In the genomic region with DNA sequence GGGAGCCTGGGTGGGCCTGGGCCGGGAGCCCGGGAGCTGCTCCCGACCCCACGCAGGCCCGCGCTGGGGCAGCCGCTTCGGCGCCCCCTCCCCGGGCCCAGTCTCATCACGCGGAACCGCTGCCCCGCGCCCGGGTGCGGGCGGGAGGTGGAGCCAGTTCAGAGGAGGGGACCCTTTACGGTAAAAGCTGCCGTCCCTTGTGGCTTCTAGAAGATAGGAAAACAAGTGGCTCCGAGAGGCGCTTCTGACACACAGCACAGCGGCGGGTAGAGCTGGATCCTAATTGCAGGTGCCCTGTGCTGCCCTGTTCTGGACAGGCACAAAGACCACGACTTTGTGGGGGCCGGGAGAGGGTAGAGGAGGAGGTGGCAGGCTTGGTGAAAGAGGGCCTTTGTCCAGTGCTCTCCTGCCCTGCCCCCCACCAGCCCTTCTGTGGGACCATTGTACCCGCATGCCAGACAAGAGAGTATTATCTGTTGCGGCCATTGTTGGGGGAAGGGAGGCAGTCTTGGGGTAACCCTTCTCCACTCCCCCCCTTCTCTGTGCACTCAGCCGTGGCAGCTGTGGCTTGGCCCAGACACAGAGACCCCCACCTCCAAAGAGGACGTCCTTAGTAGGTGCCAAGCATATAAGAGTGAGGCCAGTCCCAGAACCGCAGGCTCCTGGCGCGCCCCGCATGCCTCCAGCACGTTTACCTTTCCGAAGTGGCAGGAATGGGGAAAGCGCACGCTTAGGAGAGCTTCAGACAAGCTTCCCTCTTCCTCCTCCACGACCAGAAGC, we compare ENCODE assay signal across 8 cellular contexts. TPM values are rescaled to one million over a fixed set of nuclear protein-coding genes. Genes with fewer than 3 reads are reported as not detected.
DNase-seq lines count a peak whose midpoint lies in the region; ATAC-seq and TF ChIP-seq lines count a peak whose summit lies in the region.

No MANE protein-coding gene starts in this region.

- H3K4me1 ChIP-seq in IMR-90 (ENCODE audit: control insufficient read depth, insufficient read depth, low read length) (peaks cover 11% of the 10 kb centered on the region), esophagus (ENCODE audit: control insufficient read depth in 2 of 2, insufficient read depth in 2 of 2, low read length in 1 of 2) (peaks cover 10 to 22% of the 10 kb centered on the region in 2 donors), upper lobe of left lung (peaks cover 17 to 51% (median 32%) of the 10 kb centered on the region in 4 donors)

- DNase-seq in NCI-H510A treated with DMSO at 0.1 percent for 48 hours (lab: John Stamatoyannopoulos, UW) (peak; percentile 16), NCI-H510A (lab: John Stamatoyannopoulos, UW) (no peak), IMR-90 (no peak), upper lobe of left lung (peak; percentile 33 to 90)
- peak; percentile 59 for DNase-seq in activated CD8-positive, alpha-beta T cell treated with anti-CD3 and anti-CD28 coated beads for 36 hours

- H4K20me1 ChIP-seq in IMR-90 (ENCODE audit: insufficient read depth, low read length): peaks cover 22% of the 10 kb centered on the region

- H3K27me3 Mint-ChIP-seq in activated CD8-positive, alpha-beta T cell treated with anti-CD3 and anti-CD28 coated beads for 36 hours: no peaks in the 10 kb centered on the region
- no peaks in the 10 kb centered on the region for H3K27me3 Mint-ChIP-seq in nephron (ENCODE audit: low read depth)

- dilution Hi-C loops in IMR-90 (cut with HindIII; ENCODE audit: low sequenced_read_pairs, unreplicated experiment): no loop called here

- no peak for TF ChIP-seq EP300 in upper lobe of left lung (IDR thresholded peaks at IDR 0.05)

- peak overlapping the region; percentile 50; the same call in 1 of the 2 replicates for H3K56ac ChIP-seq in IMR-90 (ENCODE audit: extremely low read depth, insufficient read depth, low read length)

- no TSS peak for BruUV-seq in IMR-90 (replicated peaks; lab: Mats Ljungman, UMichigan)

- peak overlapping the region; percentile 20 for H2BK5ac ChIP-seq in IMR-90 (ENCODE audit: low read depth, low read length, poor library complexity, severe bottlenecking)

- peak overlapping the region; percentile 71 for H3K4ac ChIP-seq in IMR-90 (ENCODE audit: low read depth, low read length)

- peak overlapping the region; percentile 91 for H3K4me2 ChIP-seq in IMR-90 (ENCODE audit: low read depth, low read length)

- TF ChIP-seq CTCF in IMR-90 (conservative IDR thresholded peaks at IDR 0.05; ENCODE audit: low read depth, low read length): no peak
- TF ChIP-seq CTCF in activated CD8-positive, alpha-beta T cell treated with anti-CD3 and anti-CD28 coated beads for 36 hours (IDR thresholded peaks at IDR 0.05): no peak
- no peak for TF ChIP-seq CTCF in nephron (IDR thresholded peaks at IDR 0.05; ENCODE audit: unreplicated experiment in 3 of 3)
- no peak for TF ChIP-seq CTCF in upper lobe of left lung (IDR thresholded peaks at IDR 0.05)

- peak overlapping the region; percentile 84 for H3K9ac ChIP-seq in IMR-90 (ENCODE audit: low read depth, low read length)

- peaks cover 14% of the 10 kb centered on the region for H3K36me3 Mint-ChIP-seq in activated CD8-positive, alpha-beta T cell treated with anti-CD3 and anti-CD28 coated beads for 36 hours (ENCODE audit: low read depth)
- H3K36me3 Mint-ChIP-seq in nephron (ENCODE audit: low read depth): peaks cover 30% of the 10 kb centered on the region

- H4K91ac ChIP-seq in IMR-90 (ENCODE audit: insufficient read depth, low read depth, low read length): peak overlapping the region; percentile 81

- peak overlapping the region; percentile 94 for H3K4me3 ChIP-seq in IMR-90 (ENCODE audit: insufficient read depth, low read depth, low read length)
- peak overlapping the region; percentile 68 to 92 for H3K4me3 ChIP-seq in esophagus (ENCODE audit: low read depth in 1 of 2, low read length in 2 of 2)
- peak overlapping the region; percentile 62 to 92 (median 73) for H3K4me3 ChIP-seq in upper lobe of left lung

- 0 out of 3 replicates have a peak overlapping the region, but pooled peaks have one; percentile 26 for H2BK15ac ChIP-seq in IMR-90 (ENCODE audit: low read depth, low read length)

- peaks cover 24 to 50% of the 10 kb centered on the region in 2 experiments for H3K79me1 ChIP-seq in IMR-90 (ENCODE audit: low read depth in 1 of 2, low read length in 2 of 2)

- H3K27me3 ChIP-seq in IMR-90 (ENCODE audit: control insufficient read depth, insufficient read depth, low read length): no peaks in the 10 kb centered on the region
- H3K27me3 ChIP-seq in esophagus (ENCODE audit: control insufficient read depth in 1 of 2, insufficient read depth in 2 of 2, low read length in 2 of 2): no peaks in the 10 kb centered on the region
- H3K27me3 ChIP-seq in upper lobe of left lung: no peaks in the 10 kb centered on the region

- H3K9me1 ChIP-seq in IMR-90 (ENCODE audit: insufficient read depth, low read length): peaks cover 16% of the 10 kb centered on the region

- CTCF ChIA-PET in IMR-90 (lab: Yijun Ruan, JAX): interaction anchor here (1.6 kb wide), 1 partner anchor 134 kb away, joined by 7 read pairs; no protein-coding TSS in a partner anchor
- CTCF ChIA-PET in activated CD8-positive, alpha-beta T cell treated with anti-CD3 and anti-CD28 coated beads for 36 hours (lab: Charles Lee): interaction anchor here (1.4 to 3.7 kb wide), 2 partner anchors 9 to 50 kb away, joined by 3 to 13 read pairs; a partner anchor contains a TSS

- peak overlapping the region; percentile 21 for H3K18ac ChIP-seq in IMR-90 (ENCODE audit: low read depth, low read length)

- no peak overlapping the region for H2BK20ac ChIP-seq in IMR-90 (ENCODE audit: low read depth, low read length)

- H3K9me3 ChIP-seq in IMR-90 (ENCODE audit: control insufficient read depth, insufficient read depth, low read length) (no peaks in the 10 kb centered on the region), esophagus (ENCODE audit: control insufficient read depth in 2 of 2, insufficient read depth in 1 of 2, low read depth in 1 of 2, low read length in 1 of 2) (no peaks in the 10 kb centered on the region), upper lobe of left lung (no peaks in the 10 kb centered on the region)

- intact Hi-C loops in IMR-90 (cut with micrococcal nuclease): no loop called here
- intact Hi-C loops in activated CD8-positive, alpha-beta T cell treated with anti-CD3 and anti-CD28 coated beads for 36 hours (cut with micrococcal nuclease): no loop called here

- H3K27ac Mint-ChIP-seq in activated CD8-positive, alpha-beta T cell treated with anti-CD3 and anti-CD28 coated beads for 36 hours: peak overlapping the region; percentile 85
- peak overlapping the region; percentile 54 to 59 (median 55) for H3K27ac Mint-ChIP-seq in nephron

- H3K14ac ChIP-seq in IMR-90 (replicated peaks; ENCODE audit: low read depth, low read length): peak overlapping the region; percentile 77

- TF ChIP-seq RAD21 in IMR-90 (IDR thresholded peaks at IDR 0.05; ENCODE audit: low read length): no peak

- POLR2A ChIA-PET in IMR-90 (lab: Charles Lee; ENCODE audit: unreplicated experiment): interaction anchor here (1.1 to 1.7 kb wide), 3 partner anchors 50 to 58 kb away, joined by 4 to 8 read pairs (median 7); a partner anchor contains a TSS
- POLR2A ChIA-PET in activated CD8-positive, alpha-beta T cell treated with anti-CD3 and anti-CD28 coated beads for 36 hours (lab: Charles Lee): interaction anchor here (0.7 to 6.0 kb wide), 15 partner anchors 9 to 153 kb away, joined by 3 to 41 read pairs (median 4); a partner anchor contains a TSS

- peak overlapping the region; percentile 82 for H3K4me3 Mint-ChIP-seq in activated CD8-positive, alpha-beta T cell treated with anti-CD3 and anti-CD28 coated beads for 36 hours
- peak overlapping the region; percentile 84 to 88 (median 87) for H3K4me3 Mint-ChIP-seq in nephron

- TF ChIP-seq POLR2A in IMR-90 (IDR thresholded peaks at IDR 0.05; ENCODE audit: low read depth, low read length) (no peak), upper lobe of left lung (IDR thresholded peaks at IDR 0.05) (no peak)

- H2AK9ac ChIP-seq in IMR-90 (replicated peaks; ENCODE audit: low read depth, low read length, poor library complexity): peak overlapping the region; percentile 96

- 0 out of 2 replicates have a peak overlapping the region, but pooled peaks have one; percentile 8 for H2BK120ac ChIP-seq in IMR-90 (ENCODE audit: low read depth, low read length)

- peaks cover 38% of the 10 kb centered on the region for H3K4me1 Mint-ChIP-seq in activated CD8-positive, alpha-beta T cell treated with anti-CD3 and anti-CD28 coated beads for 36 hours (ENCODE audit: low read depth)
- H3K4me1 Mint-ChIP-seq in nephron: peaks cover 42% of the 10 kb centered on the region

- ATAC-seq in IMR-90 (ENCODE audit: low read depth) (peak; percentile 24), upper lobe of left lung (ENCODE audit: low FRiP score in 2 of 2) (no peak), GM21786 (IDR thresholded peaks at IDR 0.05; ENCODE audit: unreplicated experiment) (no peak)
- peak; percentile 18 for ATAC-seq in activated CD8-positive, alpha-beta T cell treated with anti-CD3 and anti-CD28 coated beads for 36 hours

- peak overlapping the region; percentile 26 to 79; a peak in 3 of 4 replicates for H4K8ac ChIP-seq in IMR-90 (ENCODE audit: low read depth in 2 of 2, low read length in 2 of 2)

- H2AK5ac ChIP-seq in IMR-90 (ENCODE audit: low read depth, low read length): peak overlapping the region; percentile 87

- H3K36me3 ChIP-seq in IMR-90 (ENCODE audit: control insufficient read depth, insufficient read depth, low read length) (peaks cover 31% of the 10 kb centered on the region), esophagus (ENCODE audit: control insufficient read depth in 2 of 2, insufficient read depth in 2 of 2, low read length in 1 of 2) (peaks cover 7 to 25% of the 10 kb centered on the region in 2 donors), upper lobe of left lung (peaks cover 4 to 33% (median 17%) of the 10 kb centered on the region in 4 donors)

- in situ Hi-C loops in IMR-90 (cut with MboI; ENCODE audit: low sequenced_read_pairs): loop anchor here (5.0 to 10.0 kb wide), 2 partner anchors 145 to 233 kb away; a partner anchor contains a TSS

- 60% methylated on average over 10 of the region's 39 CpGs; no CpG with 5 or more reads in 1 of the 2 experiments for WGBS in IMR-90 (ENCODE audit: extremely low coverage in 2 of 2, insufficient read length in 1 of 2), 2 experiments
- WGBS in esophagus, 2 donors: 14% methylated on average over 35 to 39 of the region's 39 CpGs
- 14 to 15% methylated on average over 11 to 38 of the region's 39 CpGs for WGBS in upper lobe of left lung, 2 donors

- peak overlapping the region; percentile 39 for H4K5ac ChIP-seq in IMR-90 (ENCODE audit: low read depth, low read length)

- peak overlapping the region; percentile 91 for H2AFZ ChIP-seq in IMR-90 (replicated peaks; ENCODE audit: low read length, poor library complexity)

- no peaks in the 10 kb centered on the region for H3K9me3 Mint-ChIP-seq in activated CD8-positive, alpha-beta T cell treated with anti-CD3 and anti-CD28 coated beads for 36 hours
- H3K9me3 Mint-ChIP-seq in nephron: no peaks in the 10 kb centered on the region

- H3K23ac ChIP-seq in IMR-90 (ENCODE audit: low read depth, low read length): peak overlapping the region; percentile 69

- peak overlapping the region; percentile 72 for H3K27ac ChIP-seq in IMR-90 (ENCODE audit: insufficient read depth, low read length)
- H3K27ac ChIP-seq in esophagus (ENCODE audit: low read depth in 2 of 2, low read length in 1 of 2): peak overlapping the region; percentile 73 to 94
- peak overlapping the region; percentile 83 to 92 (median 90) for H3K27ac ChIP-seq in upper lobe of left lung

RNA-seq across cellular contexts. Expression of a gene that starts 0.7 kb away (rescaled TPM):
- total RNA-seq in IMR-90 (2012; rRNA removed): 45.5 and 50.3 TPM in 2 replicates
- 46.4 and 56.5 TPM in 2 replicates for polyA plus RNA-seq in IMR-90 (2012; rRNA removed)
- 41.3 and 45.2 TPM in 2 replicates for polyA plus RNA-seq in IMR-90 (2012; cell fraction: cytosol; rRNA removed)
- polyA plus RNA-seq in IMR-90 (2012; cell fraction: nucleus; rRNA removed; ENCODE audit: low replicate concordance): 22.1 and 29.8 TPM in 2 replicates
- 10 to 100 TPM; 50.1 to 54.5 TPM for total RNA-seq in activated CD8-positive, alpha-beta T cell treated with anti-CD3 and anti-CD28 coated beads for 36 hours
- polyA plus RNA-seq in esophagus: 10 to 100 TPM; 45.2 to 49.1 TPM
- 10 to 100 TPM; 33.4 to 62.3 (median 45.3) TPM for total RNA-seq in upper lobe of left lung

RNA-seq across cellular contexts. Expression of a gene that starts 36.9 kb away (rescaled TPM):
- 0.54 and 0.56 TPM in 2 replicates for total RNA-seq in IMR-90 (2012; rRNA removed)
- 0.37 and 0.38 TPM in 2 replicates for polyA plus RNA-seq in IMR-90 (2012; rRNA removed)
- 0.13 and 0.24 TPM in 2 replicates for polyA plus RNA-seq in IMR-90 (2012; cell fraction: cytosol; rRNA removed)
- 0.51 and 0.54 TPM in 2 replicates for polyA plus RNA-seq in IMR-90 (2012; cell fraction: nucleus; rRNA removed; ENCODE audit: low replicate concordance)
- 1 to 10 TPM in 1 of 2 experiments, under 1 TPM in 1; 0.81 to 1.4 TPM for total RNA-seq in activated CD8-positive, alpha-beta T cell treated with anti-CD3 and anti-CD28 coated beads for 36 hours
- polyA plus RNA-seq in esophagus: under 1 TPM; 0.18 to 0.31 TPM
- 10 to 100 TPM in 2 of 6 donors, 1 to 10 TPM in 4; 1.2 to 16.9 (median 4.8) TPM for total RNA-seq in upper lobe of left lung

RNA-seq across cellular contexts. Expression of a gene that starts 48.6 kb away (rescaled TPM):
- total RNA-seq in IMR-90 (2012; rRNA removed) (228 and 230 TPM in 2 replicates), upper lobe of left lung (100 to 1,000 TPM in 2 of 6 donors, 10 to 100 TPM in 4; 41.9 to 132 (median 84.6) TPM)
- polyA plus RNA-seq in IMR-90 (2012; rRNA removed) (167 and 170 TPM in 2 replicates), esophagus (10 to 100 TPM; 16.4 to 27.1 TPM)
- polyA plus RNA-seq in IMR-90 (2012; cell fraction: cytosol; rRNA removed): 108 and 143 TPM in 2 replicates
- 153 and 170 TPM in 2 replicates for polyA plus RNA-seq in IMR-90 (2012; cell fraction: nucleus; rRNA removed; ENCODE audit: low replicate concordance)
- 100 to 1,000 TPM; 185 to 186 TPM for total RNA-seq in activated CD8-positive, alpha-beta T cell treated with anti-CD3 and anti-CD28 coated beads for 36 hours

RNA-seq across cellular contexts. Expression of a gene that starts 49.9 kb away (rescaled TPM):
- total RNA-seq in IMR-90 (2012; rRNA removed): 71.7 and 76.9 TPM in 2 replicates
- 42.3 and 49.3 TPM in 2 replicates for polyA plus RNA-seq in IMR-90 (2012; rRNA removed)
- polyA plus RNA-seq in IMR-90 (2012; cell fraction: cytosol; rRNA removed): 12.0 and 27.7 TPM in 2 replicates
- 7.6 and 30.8 TPM in 2 replicates for polyA plus RNA-seq in IMR-90 (2012; cell fraction: nucleus; rRNA removed; ENCODE audit: low replicate concordance)
- 10 to 100 TPM; 86.7 to 90.3 TPM for total RNA-seq in activated CD8-positive, alpha-beta T cell treated with anti-CD3 and anti-CD28 coated beads for 36 hours
- 10 to 100 TPM; 55.4 to 66.4 TPM for polyA plus RNA-seq in esophagus
- total RNA-seq in upper lobe of left lung: 100 to 1,000 TPM in 1 of 6 donors, 10 to 100 TPM in 5; 53.2 to 109 (median 73.5) TPM

RNA-seq across cellular contexts. Expression of a gene that starts 52.6 kb away (rescaled TPM):
- total RNA-seq in IMR-90 (2012; rRNA removed) (20.8 and 25.6 TPM in 2 replicates), upper lobe of left lung (10 to 100 TPM; 27.2 to 36.6 (median 31.0) TPM)
- polyA plus RNA-seq in IMR-90 (2012; rRNA removed) (51.8 and 55.1 TPM in 2 replicates), esophagus (10 to 100 TPM; 28.8 to 32.5 TPM)
- polyA plus RNA-seq in IMR-90 (2012; cell fraction: cytosol; rRNA removed): 41.4 and 62.6 TPM in 2 replicates
- 48.8 and 49.1 TPM in 2 replicates for polyA plus RNA-seq in IMR-90 (2012; cell fraction: nucleus; rRNA removed; ENCODE audit: low replicate concordance)
- 10 to 100 TPM; 13.8 to 15.0 TPM for total RNA-seq in activated CD8-positive, alpha-beta T cell treated with anti-CD3 and anti-CD28 coated beads for 36 hours

Comparison
In these comparisons a context has a peak if more than half of its experiments do, and no peak if none do; other contexts are left out.
1. DNase-seq: peak in NCI-H510A treated with DMSO at 0.1 percent for 48 hours (single experiment), activated CD8-positive, alpha-beta T cell treated with anti-CD3 and anti-CD28 coated beads for 36 hours (single experiment) and upper lobe of left lung (2 of 2); none in NCI-H510A (single experiment) and IMR-90 (single experiment).
2. ATAC-seq: peak in IMR-90 (single experiment) and activated CD8-positive, alpha-beta T cell treated with anti-CD3 and anti-CD28 coated beads for 36 hours (single experiment); none in upper lobe of left lung (0 of 2) and GM21786 (single experiment).
3. Peak in every context shown above with its lines, with median percentiles within 50 percentile points of each other: H3K27ac ChIP-seq and H3K4me3 ChIP-seq.